In genomic region chr1:151159373-151159772, GRCh38 we compare ENCODE assay signal across 15 cellular contexts. TPM values are rescaled to one million over a fixed set of nuclear protein-coding genes. Genes with fewer than 3 reads are reported as not detected.
DNase-seq lines count a peak whose midpoint lies in the region; ATAC-seq and TF ChIP-seq lines count a peak whose summit lies in the region.
"Had no signal": no experiment of that assay in that cellular context is flagged by ENCODE, and none has a peak within 500 bp of the region (broad histone marks: within the 10 kb centered on the region; RNA-seq: fewer than 3 reads in every experiment).

No MANE protein-coding gene starts in this region.

- H3K9me3 Mint-ChIP-seq in WTC11 (no peaks in the 10 kb centered on the region), immature natural killer cell (no peaks in the 10 kb centered on the region)

- H3K4me3 Mint-ChIP-seq in WTC11 (no peak overlapping the region), immature natural killer cell (peak overlapping the region; percentile 10 to 67 (median 60))

- H3K9me3 ChIP-seq in cardiac muscle cell (ENCODE audit: low read depth) = no peaks in the 10 kb centered on the region
- H3K9me3 ChIP-seq in heart right ventricle = no peaks in the 10 kb centered on the region
- no peaks in the 10 kb centered on the region for H3K9me3 ChIP-seq in thymus (ENCODE audit: control insufficient read depth)

- ATAC-seq in heart right ventricle (no peak), WTC11 (no peak), GM21737 (IDR thresholded peaks at IDR 0.05; ENCODE audit: unreplicated experiment) (no peak)
- ATAC-seq: Panc1 had no signal

- no peaks in the 10 kb centered on the region for H3K27me3 Mint-ChIP-seq in WTC11 (ENCODE audit: low read depth)
- H3K27me3 Mint-ChIP-seq in immature natural killer cell (ENCODE audit: low read depth in 3 of 3) = peaks cover 0 to 4% (median 4%) of the 10 kb centered on the region in 3 donors

- POLR2A ChIA-PET in WTC11 (lab: Charles Lee) = no interaction called here

- intact Hi-C loops in heart right ventricle (cut with DNase I) = loop anchor here in 5 of 10 donors (5.0 to 10.0 kb wide), 5 partner anchors 57 to 137 kb away; no protein-coding TSS in a partner anchor

- H3K36me3 ChIP-seq in cardiac muscle cell (peaks cover 14% of the 10 kb centered on the region), heart right ventricle (peaks cover 0 to 68% (median 21%) of the 10 kb centered on the region in 9 donors), thymus (ENCODE audit: control insufficient read depth, insufficient read depth) (peaks cover 21% of the 10 kb centered on the region)

- H3K4me1 ChIP-seq in cardiac muscle cell (ENCODE audit: low read depth) (peaks cover 5% of the 10 kb centered on the region), heart right ventricle (peaks cover 0 to 66% (median 14%) of the 10 kb centered on the region in 9 donors), thymus (ENCODE audit: control insufficient read depth, insufficient read depth, low read length) (peaks cover 19% of the 10 kb centered on the region)

- no peaks in the 10 kb centered on the region for H3K27me3 ChIP-seq in cardiac muscle cell
- no peaks in the 10 kb centered on the region for H3K27me3 ChIP-seq in heart right ventricle
- H3K27me3 ChIP-seq in thymus (ENCODE audit: control insufficient read depth, insufficient read depth) = no peaks in the 10 kb centered on the region
- H3K27me3 ChIP-seq: brain microvascular endothelial cell had no signal

- H3K27ac ChIP-seq in cardiac muscle cell = peak overlapping the region; percentile 51
- H3K27ac ChIP-seq in heart right ventricle = peak overlapping the region in 4 of 10 donors; percentile 9 to 90 (median 26)
- H3K27ac ChIP-seq in thymus (ENCODE audit: low read depth) = peak overlapping the region; percentile 15
- H3K27ac ChIP-seq: brain microvascular endothelial cell had no signal

- TF ChIP-seq CTCF in cardiac muscle cell (IDR thresholded peaks at IDR 0.05; ENCODE audit: low read depth, low read length) (no peak), heart right ventricle (IDR thresholded peaks at IDR 0.05) (no peak), WTC11 (IDR thresholded peaks at IDR 0.05) (no peak)

- H3K27ac Mint-ChIP-seq in WTC11 = peak overlapping the region; percentile 54
- H3K27ac Mint-ChIP-seq in immature natural killer cell = peak overlapping the region; percentile 80 to 95 (median 89)

- H3K4me3 ChIP-seq in cardiac muscle cell (no peak overlapping the region), heart right ventricle (peak overlapping the region in 1 of 10 donors; percentile 5), thymus (ENCODE audit: low read length) (no peak overlapping the region)

- CTCF ChIA-PET in WTC11 (lab: Charles Lee) = interaction anchor here (1.0 to 6.9 kb wide), 6 partner anchors 17 to 88 kb away, joined by 3 to 167 read pairs (median 3); no protein-coding TSS in a partner anchor

- no peak for DNase-seq in cardiac muscle cell (ENCODE audit: low read depth in 1 of 2, low spot score in 1 of 2)
- no peak for DNase-seq in heart right ventricle
- no peak for DNase-seq in WTC11 (ENCODE audit: low spot score)
- DNase-seq in immature natural killer cell = no peak
- no peak for DNase-seq in Ammon's horn (ENCODE audit: low spot score)
- no peak for DNase-seq in midbrain (lab: John Stamatoyannopoulos, UW)
- DNase-seq: activated CD8-positive, alpha-beta memory T cell treated with anti-CD3 and anti-CD28 coated beads, Interleukin-2, amount 50 U/mL, for 4 hours; brain microvascular endothelial cell; left ventricle myocardium superior; NCI-H446 treated with DMSO at 0.1 percent for 48 hours had no signal

- H3K36me3 Mint-ChIP-seq in WTC11 (peaks cover 24% of the 10 kb centered on the region), immature natural killer cell (peaks cover 8 to 21% (median 14%) of the 10 kb centered on the region in 3 donors)

- peaks cover 11% of the 10 kb centered on the region for H3K4me1 Mint-ChIP-seq in WTC11
- H3K4me1 Mint-ChIP-seq in immature natural killer cell = peaks cover 54 to 73% of the 10 kb centered on the region in 2 donors

TF ChIP-seq in WTC11, 78 proteins besides CTCF, POLR2A, EP300 and RAD21:
- TF ChIP-seq TCF7 (CRISPR knock-in tag; IDR thresholded peaks at IDR 0.05; ENCODE audit: low read depth) = no peak
- TF ChIP-seq ZNF396 (CRISPR knock-in tag; IDR thresholded peaks at IDR 0.05; ENCODE audit: borderline replicate concordance) = no peak
- TF ChIP-seq ZNF671 (CRISPR knock-in tag; IDR thresholded peaks at IDR 0.05) = no peak
- no peak for TF ChIP-seq SP1 (CRISPR knock-in tag; conservative IDR thresholded peaks at IDR 0.05)
- TF ChIP-seq CREM (CRISPR knock-in tag; IDR thresholded peaks at IDR 0.05) = no peak
- TF ChIP-seq EMX1 (CRISPR knock-in tag; IDR thresholded peaks at IDR 0.05) = no peak

RNA-seq across cellular contexts. Expression of gene TNFAIP8L2, which starts 2.9 kb away (rescaled TPM):
- total RNA-seq in cardiac muscle cell (0.45 TPM in 1 of 2 replicates, not detected in the other), heart right ventricle (1 to 10 TPM in 4 of 10 donors, under 1 TPM in 5, not detected in 1; 0.35 to 5.8 (median 0.71) TPM), WTC11 (2021) (0.15 TPM in 1 of 3 replicates, not detected in the others)
- polyA plus RNA-seq in cardiac muscle cell (0.20 and 0.39 TPM in 2 replicates), heart right ventricle (1 to 10 TPM; 2.4 to 4.0 TPM), immature natural killer cell (10 to 100 TPM; 25.9 to 69.2 (median 32.0) TPM), thymus (32.8 TPM)
- total RNA-seq: endothelial cell of umbilical vein had no signal

RNA-seq across cellular contexts. Expression of gene LYSMD1, which starts 6.3 kb away (rescaled TPM):
- total RNA-seq in cardiac muscle cell = 19.7 and 26.7 TPM in 2 replicates
- 4.9 and 8.0 TPM in 2 replicates for polyA plus RNA-seq in cardiac muscle cell
- total RNA-seq in heart right ventricle = 10 to 100 TPM; 11.4 to 16.5 (median 13.3) TPM
- 1 to 10 TPM; 5.7 to 8.5 TPM for polyA plus RNA-seq in heart right ventricle
- total RNA-seq in WTC11 (2021) = 6.3 to 7.8 TPM (median 6.9 TPM) in 3 replicates
- under 1 TPM in 1 of 3 donors, not detected in 2; 0.29 TPM for polyA plus RNA-seq in immature natural killer cell
- polyA plus RNA-seq in thymus = 7.7 TPM

RNA-seq across cellular contexts. Expression of gene SCNM1, which starts 6.6 kb away (rescaled TPM):
- 30.8 and 50.9 TPM in 2 replicates for total RNA-seq in cardiac muscle cell
- polyA plus RNA-seq in cardiac muscle cell = 66.5 and 80.7 TPM in 2 replicates
- 10 to 100 TPM; 12.9 to 26.6 (median 18.3) TPM for total RNA-seq in heart right ventricle
- 10 to 100 TPM; 52.3 to 57.6 TPM for polyA plus RNA-seq in heart right ventricle
- 35.3 to 45.3 TPM (median 35.8 TPM) in 3 replicates for total RNA-seq in WTC11 (2021)
- 100 to 1,000 TPM in 1 of 3 donors, 10 to 100 TPM in 2; 79.4 to 122 (median 96.4) TPM for polyA plus RNA-seq in immature natural killer cell
- polyA plus RNA-seq in thymus = 75.2 TPM

RNA-seq across cellular contexts. Expression of gene SEMA6C, which starts 12.9 kb away (rescaled TPM):
- total RNA-seq in cardiac muscle cell (22.0 and 28.1 TPM in 2 replicates), heart right ventricle (10 to 100 TPM; 23.2 to 68.1 (median 54.9) TPM), WTC11 (2021) (16.3 to 21.0 TPM (median 18.1 TPM) in 3 replicates)
- polyA plus RNA-seq in cardiac muscle cell (23.3 and 29.9 TPM in 2 replicates), heart right ventricle (100 to 1,000 TPM in 1 of 2 donors, 10 to 100 TPM in 1; 15.7 to 141 TPM), immature natural killer cell (1 to 10 TPM in 1 of 3 donors, under 1 TPM in 2; 0.23 to 1.5 (median 0.54) TPM), thymus (24.3 TPM)

RNA-seq across cellular contexts. Expression of gene TMOD4, which starts 16.4 kb away (rescaled TPM):
- 0.48 TPM in 1 of 2 replicates, not detected in the other for total RNA-seq in cardiac muscle cell
- polyA plus RNA-seq in cardiac muscle cell = 0.44 TPM in 1 of 2 replicates, not detected in the other
- total RNA-seq in heart right ventricle = under 1 TPM in 2 of 10 donors, not detected in 8; 0.46 to 0.74 TPM
- polyA plus RNA-seq in heart right ventricle = under 1 TPM; 0.06 to 0.88 TPM
- total RNA-seq in WTC11 (2021) = 0.66 to 0.82 TPM (median 0.79 TPM) in 3 replicates
- polyA plus RNA-seq in immature natural killer cell = 1 to 10 TPM in 1 of 3 donors, not detected in 2; 1.3 TPM
- 1.0 TPM for polyA plus RNA-seq in thymus
- total RNA-seq: subcutaneous adipose tissue had no signal
